20 cellular contexts compared by ENCODE assay signal in genomic region chr4:5101571-5101970, GRCh38. TPM values are rescaled to one million over a fixed set of nuclear protein-coding genes. Genes with fewer than 3 reads are reported as not detected.
"Had no signal": no experiment of that assay in that cellular context is flagged by ENCODE, and none has a peak within 500 bp of the region (broad histone marks: within the 10 kb centered on the region; RNA-seq: fewer than 3 reads in every experiment).

No MANE protein-coding gene starts in this region.

- H3K4me3 Mint-ChIP-seq: dendritic cell treated with granulocyte-macrophage colony-stimulating factor and Interleukin-4, amounts not matched to agents 40 ng/mL and 50 ng/mL, for 4 days; effector memory CD8-positive, alpha-beta T cell; naive thymus-derived CD4-positive, alpha-beta T cell; nephron progenitor cell; type B pancreatic cell had no signal

- H3K9me3 Mint-ChIP-seq: type B pancreatic cell had no signal

- H3K4me3 ChIP-seq: esophagus muscularis mucosa, hepatocyte, right atrium auricular region, sigmoid colon, suprapubic skin, thyroid gland had no signal

- H3K9me3 ChIP-seq: sigmoid colon, suprapubic skin, thyroid gland had no signal

- DNase-seq: effector memory CD8-positive, alpha-beta T cell; foreskin keratinocyte; head of caudate nucleus; mammary epithelial cell; naive thymus-derived CD4-positive, alpha-beta T cell; nephron progenitor cell; posterior cingulate gyrus; sigmoid colon; small intestine; stimulated activated CD4-positive, alpha-beta T cell treated with anti-CD3 and anti-CD28 coated beads, Interleukin-12 subunit alpha, Interleukin-12 subunit beta, amount 100 ng/mL, for 4 hours; stimulated activated naive CD8-positive, alpha-beta T cell treated with anti-CD3 and anti-CD28 coated beads, Interleukin-15, Interleukin-2, amounts not matched to agents 100 U/mL and 50 U/mL, for 24 hours; thyroid gland had no signal

- H3K36me3 Mint-ChIP-seq: naive thymus-derived CD4-positive, alpha-beta T cell; type B pancreatic cell had no signal

- H3K27me3 ChIP-seq: esophagus muscularis mucosa, foreskin keratinocyte, neutrophil, right atrium auricular region, sigmoid colon, suprapubic skin, thyroid gland had no signal

- ATAC-seq: effector memory CD8-positive, alpha-beta T cell; foreskin keratinocyte; naive thymus-derived CD4-positive, alpha-beta T cell; stimulated activated naive CD8-positive, alpha-beta T cell treated with anti-CD3 and anti-CD28 coated beads, Interleukin-15, Interleukin-2, amounts not matched to agents 100 U/mL and 50 U/mL, for 24 hours had no signal

- H3K4me1 Mint-ChIP-seq: naive thymus-derived CD4-positive, alpha-beta T cell; nephron progenitor cell had no signal

- H3K4me1 ChIP-seq: esophagus muscularis mucosa, foreskin keratinocyte, right atrium auricular region, sigmoid colon, suprapubic skin, thyroid gland had no signal

- H3K27me3 Mint-ChIP-seq: dendritic cell treated with granulocyte-macrophage colony-stimulating factor and Interleukin-4, amounts not matched to agents 40 ng/mL and 50 ng/mL, for 4 days had no signal

- H3K4me2 ChIP-seq: hepatocyte had no signal

- H3K27ac Mint-ChIP-seq: dendritic cell treated with granulocyte-macrophage colony-stimulating factor and Interleukin-4, amounts not matched to agents 40 ng/mL and 50 ng/mL, for 4 days; effector memory CD8-positive, alpha-beta T cell; naive thymus-derived CD4-positive, alpha-beta T cell; nephron progenitor cell; type B pancreatic cell had no signal

- H2AFZ ChIP-seq: hepatocyte had no signal

- H3K36me3 ChIP-seq: esophagus muscularis mucosa, neutrophil, right atrium auricular region, sigmoid colon, suprapubic skin, thyroid gland had no signal

- H3K27ac ChIP-seq: epithelial cell of prostate, esophagus muscularis mucosa, foreskin keratinocyte, hepatocyte, neutrophil, right atrium auricular region, sigmoid colon, suprapubic skin, thyroid gland had no signal

RNA-seq across cellular contexts. Expression of gene STK32B, which starts 50.3 kb away (rescaled TPM):
- polyA plus RNA-seq: naive thymus-derived CD4-positive, alpha-beta T cell had no signal
